Comparison of ENCODE assay signal across 15 cellular contexts in the genomic region with DNA sequence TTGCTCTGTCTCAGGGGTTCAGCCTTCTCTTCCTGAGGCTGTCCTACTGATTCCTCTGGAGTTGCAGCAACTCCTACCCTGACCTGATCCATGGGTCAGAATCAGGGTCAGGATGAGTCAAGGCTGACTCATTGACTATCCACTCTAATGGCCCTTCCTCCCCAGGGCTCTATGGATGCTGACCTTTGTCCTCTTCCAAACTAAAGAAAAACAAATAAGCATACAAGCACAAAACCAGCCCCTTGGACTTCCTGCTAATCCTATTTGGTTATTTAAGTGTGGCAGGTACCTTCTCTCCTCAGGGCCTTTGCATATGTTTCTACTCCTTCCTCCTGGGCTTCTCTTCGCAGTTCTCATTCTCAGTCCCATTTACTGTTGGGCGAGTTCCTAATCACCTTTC.
DNase-seq lines count a peak whose midpoint lies in the region; ATAC-seq, FAIRE-seq and TF ChIP-seq lines count a peak whose summit lies in the region.
"Had no signal": no experiment of that assay in that cellular context is flagged by ENCODE, and none has a peak within 500 bp of the region (broad histone marks: within the 10 kb centered on the region; RNA-seq: fewer than 3 reads in every experiment).

No MANE protein-coding gene starts in this region.

- H3K36me3 ChIP-seq in RWPE2 (ENCODE audit: low read depth), result no peaks in the 10 kb centered on the region
- H3K36me3 ChIP-seq in gastroesophageal sphincter, result no peaks in the 10 kb centered on the region
- H3K36me3 ChIP-seq in small intestine (ENCODE audit: control insufficient read depth in 2 of 2, insufficient read depth in 2 of 2, low read length in 2 of 2), result no peaks in the 10 kb centered on the region
- H3K36me3 ChIP-seq: brain microvascular endothelial cell had no signal

- H3K4me1 ChIP-seq in RWPE2 (ENCODE audit: insufficient read depth, poor library complexity, severe bottlenecking) (no peaks in the 10 kb centered on the region), gastroesophageal sphincter (peaks cover 0 to 22% (median 0%) of the 10 kb centered on the region in 3 donors), small intestine (ENCODE audit: control insufficient read depth in 2 of 2, insufficient read depth in 1 of 2, low read depth in 1 of 2, low read length in 1 of 2) (no peaks in the 10 kb centered on the region)

- no peaks in the 10 kb centered on the region for H3K9me3 ChIP-seq in RWPE2 (ENCODE audit: severe bottlenecking)
- H3K9me3 ChIP-seq in gastroesophageal sphincter, result no peaks in the 10 kb centered on the region
- H3K9me3 ChIP-seq in small intestine (ENCODE audit: control insufficient read depth, low read depth), result no peaks in the 10 kb centered on the region

- H3K4me3 ChIP-seq in RWPE2 (ENCODE audit: severe bottlenecking) (no peak overlapping the region), gastroesophageal sphincter (no peak overlapping the region), small intestine (ENCODE audit: low read depth in 1 of 2, low read length in 2 of 2) (no peak overlapping the region)

- H3K27me3 ChIP-seq in RWPE2 (ENCODE audit: insufficient read depth, poor library complexity, severe bottlenecking), result no peaks in the 10 kb centered on the region
- H3K27me3 ChIP-seq in gastroesophageal sphincter, result peaks cover 35% of the 10 kb centered on the region
- peaks cover 0 to 2% of the 10 kb centered on the region in 2 donors for H3K27me3 ChIP-seq in small intestine (ENCODE audit: control insufficient read depth in 2 of 2, insufficient read depth in 2 of 2, low read length in 2 of 2)

- peak; percentile 84 for DNase-seq in HCEC 1CT
- no peak for DNase-seq in RWPE2 (ENCODE audit: low spot score)
- peak; percentile 61 for DNase-seq in small intestine
- no peak for DNase-seq in epidermal melanocyte (ENCODE audit: insufficient read length, low spot score)
- DNase-seq: activated CD8-positive, alpha-beta T cell treated with anti-CD3 and anti-CD28 coated beads for 36 hours; activated gamma-delta T cell; brain microvascular endothelial cell; MM.1S; NCI-H2171; nephron progenitor cell; T1000 had no signal

- ATAC-seq in RWPE2 (ENCODE audit: low read depth) (peak; percentile 82), gastroesophageal sphincter (peak; percentile 45), GM18909 (IDR thresholded peaks at IDR 0.05; ENCODE audit: poor library complexity, unreplicated experiment) (no peak), HG02642 (IDR thresholded peaks at IDR 0.05; ENCODE audit: poor library complexity, unreplicated experiment) (no peak)
- ATAC-seq: activated CD8-positive, alpha-beta T cell treated with anti-CD3 and anti-CD28 coated beads for 36 hours had no signal

- H3K27ac ChIP-seq in RWPE2 (ENCODE audit: poor library complexity, severe bottlenecking), result no peak overlapping the region
- no peak overlapping the region for H3K27ac ChIP-seq in gastroesophageal sphincter
- no peak overlapping the region for H3K27ac ChIP-seq in small intestine (ENCODE audit: low read depth in 1 of 2, low read length in 1 of 2)
- H3K27ac ChIP-seq: brain microvascular endothelial cell had no signal

- TF ChIP-seq POLR2A in gastroesophageal sphincter (IDR thresholded peaks at IDR 0.05), result no peak

- TF ChIP-seq CTCF in RWPE2 (IDR thresholded peaks at IDR 0.05; ENCODE audit: poor library complexity, severe bottlenecking), result no peak
- TF ChIP-seq CTCF in gastroesophageal sphincter (IDR thresholded peaks at IDR 0.05), result no peak

- no peak for FAIRE-seq in small intestine (lab: Jason Lieb, UNC)
- FAIRE-seq: keratinocyte had no signal

- no peak for TF ChIP-seq EP300 in gastroesophageal sphincter (IDR thresholded peaks at IDR 0.05)

- 70% methylated on average over 2 of the region's 2 CpGs; no CpG with 5 or more reads in 1 of the 2 donors for WGBS in gastroesophageal sphincter (ENCODE audit: low coverage in 1 of 2), 2 donors
- 80 to 83% (median 82%) methylated on average over 2 of the region's 2 CpGs for WGBS in small intestine, 3 donors

Comparison
In these comparisons a context has a peak if more than half of its experiments do, and no peak if none do; other contexts are left out.
1. DNase-seq: peak in HCEC 1CT (single experiment) and small intestine (single experiment); none in RWPE2 (single experiment) and epidermal melanocyte (single experiment).
2. ATAC-seq: peak in RWPE2 (single experiment) and gastroesophageal sphincter (single experiment); none in GM18909 (single experiment) and HG02642 (single experiment).